8 cellular contexts compared by ENCODE assay signal in genomic region chr11:61967177-61967923, GRCh38. TPM values are rescaled to one million over a fixed set of nuclear protein-coding genes. Genes with fewer than 3 reads are reported as not detected.
DNase-seq lines count a peak whose midpoint lies in the region; ATAC-seq and TF ChIP-seq lines count a peak whose summit lies in the region.

FTH1 (minus strand) TSS chr11:61967634; CDS start chr11:61967425, 209 bp downstream.

- H3K27ac ChIP-seq in HUES64 (ENCODE audit: low read depth, low read length): peak within 1 kb of the TSS; percentile 94
- H3K27ac ChIP-seq in OCI-LY7 (ENCODE audit: low read depth, low read length, poor library complexity, severe bottlenecking): peak within 1 kb of the TSS; percentile 64

- H3K4me2 ChIP-seq in OCI-LY7 (ENCODE audit: low read length): peak within 1 kb of the TSS; percentile 96

- H3K27me3 ChIP-seq in HUES64 (ENCODE audit: insufficient read depth, low read length): no peaks in the 10 kb centered on the region

- H2AFZ ChIP-seq in OCI-LY7 (ENCODE audit: low read length): peak within 1 kb of the TSS; percentile 85

- ATAC-seq in GM21390 (IDR thresholded peaks at IDR 0.05; ENCODE audit: unreplicated experiment): peak; percentile 42
- peak; percentile 83 for ATAC-seq in mucosa of descending colon

- peak within 1 kb of the TSS; percentile 97 for H3K9ac ChIP-seq in HUES64 (ENCODE audit: low read depth, low read length)

- no TSS peak for BruUV-seq in OCI-LY7 (replicated peaks; lab: Mats Ljungman, UMichigan)

- no peaks in the 10 kb centered on the region for H3K9me2 ChIP-seq in OCI-LY7 (ENCODE audit: insufficient read depth, low read length)

- peaks cover 36% of the 10 kb centered on the region for H3K36me3 ChIP-seq in HUES64 (ENCODE audit: insufficient read depth, low read length)
- H3K36me3 ChIP-seq in OCI-LY7 (ENCODE audit: insufficient read depth, low read length): peaks cover 31% of the 10 kb centered on the region
- H3K36me3 ChIP-seq in mucosa of descending colon (ENCODE audit: low read depth): no peaks in the 10 kb centered on the region

- CTCF ChIA-PET in OCI-LY7 (lab: Charles Lee; ENCODE audit: unreplicated experiment): no interaction called here

- DNase-seq in COLO829 (ENCODE audit: low spot score) (peak; percentile 71), OCI-LY7 (ENCODE audit: low spot score) (peak; percentile 92), activated T-cell treated with anti-CD3 and anti-CD28 coated beads for 24 hours (ENCODE audit: low read depth) (peak; percentile 79), epithelial cell of esophagus (ENCODE audit: low read depth) (peak; percentile 88), mucosa of descending colon (peak; percentile 95 to 96 (median 96))
- DNase-seq in stimulated activated CD8-positive, alpha-beta memory T cell treated with anti-CD3 and anti-CD28 coated beads, Interleukin-4, amount 100 ng/mL, for 24 hours (ENCODE audit: low read depth): peak; percentile 79

- H3K4me1 ChIP-seq in HUES64 (ENCODE audit: insufficient read depth, low read length) (peaks cover 19% of the 10 kb centered on the region), OCI-LY7 (ENCODE audit: insufficient read depth, low read length, poor library complexity, severe bottlenecking) (peaks cover 69% of the 10 kb centered on the region), mucosa of descending colon (ENCODE audit: low read depth) (peaks cover 45% of the 10 kb centered on the region)

- POLR2A ChIA-PET in OCI-LY7 (lab: Charles Lee): interaction anchor here (1.0 to 1.5 kb wide), 4 partner anchors 11 to 114 kb away, joined by 3 to 5 read pairs (median 3); no protein-coding TSS in a partner anchor

- no peaks in the 10 kb centered on the region for H3K9me3 ChIP-seq in HUES64 (ENCODE audit: insufficient read depth, low read depth, low read length)
- no peaks in the 10 kb centered on the region for H3K9me3 ChIP-seq in OCI-LY7 (ENCODE audit: low read length)
- H3K9me3 ChIP-seq in mucosa of descending colon: no peaks in the 10 kb centered on the region

- H4K20me1 ChIP-seq in OCI-LY7 (ENCODE audit: insufficient read depth, low read length): peaks cover 28% of the 10 kb centered on the region

- H3K4me3 ChIP-seq in HUES64 (ENCODE audit: low read length): peak within 1 kb of the TSS; percentile 100
- H3K4me3 ChIP-seq in OCI-LY7 (ENCODE audit: low read depth, low read length, poor library complexity, severe bottlenecking): peak within 1 kb of the TSS; percentile 99
- peak within 1 kb of the TSS; percentile 96 for H3K4me3 ChIP-seq in epithelial cell of esophagus (ENCODE audit: low read length)
- H3K4me3 ChIP-seq in mucosa of descending colon: peak within 1 kb of the TSS; percentile 75

- TF ChIP-seq CTCF in OCI-LY7 (conservative IDR thresholded peaks at IDR 0.05; ENCODE audit: low read length) (no peak), epithelial cell of esophagus (IDR thresholded peaks at IDR 0.05; ENCODE audit: insufficient read depth, low read depth, low read length, missing control alignments) (no peak), mucosa of descending colon (IDR thresholded peaks at IDR 0.05) (no peak)

- intact Hi-C loops in OCI-LY7 (cut with micrococcal nuclease; ENCODE audit: unreplicated experiment): no loop called here
- intact Hi-C loops in mucosa of descending colon (cut with DNase I, micrococcal nuclease): loop anchor here in 1 of 2 donors (5.0 kb wide), 1 partner anchor 80 kb away; no protein-coding TSS in a partner anchor

- peaks cover 23% of the 10 kb centered on the region for H3K79me2 ChIP-seq in OCI-LY7 (ENCODE audit: insufficient read depth, low read depth, low read length)

- WGBS in HUES64: 2% methylated on average over 86 of the region's 89 CpGs

RNA-seq across cellular contexts. Expression of gene FTH1, which starts in this region (rescaled TPM):
- 1,753 TPM for polyA plus RNA-seq in HUES64 (2013, experiment 1 of 2)
- 2,093 TPM for polyA plus RNA-seq in HUES64 (2013, experiment 2 of 2)
- total RNA-seq in OCI-LY7 (2014; rRNA removed; shearing (Covaris generic)): 143 and 153 TPM in 2 replicates
- total RNA-seq in OCI-LY7 (2022) (185 and 245 TPM in 2 replicates), mucosa of descending colon (1,000 to 10,000 TPM; 3,081 to 6,795 (median 5,370) TPM)

Comparison
In these comparisons a context has a peak if more than half of its experiments do, and no peak if none do; other contexts are left out.
1. Peak in every context shown above with its lines: DNase-seq, ATAC-seq, H3K4me3 ChIP-seq and H3K27ac ChIP-seq.
2. RNA of gene FTH1 (total RNA-seq): 3,081 to 6,795 TPM in mucosa of descending colon; 143 to 245 TPM in OCI-LY7; every median in the first group is over 10 times any median in the second.